Comparison of ENCODE assay signal across 9 cellular contexts in genomic region chr6:160348552-160349441, GRCh38. TPM values are rescaled to one million over a fixed set of nuclear protein-coding genes. Genes with fewer than 3 reads are reported as not detected.
DNase-seq lines count a peak whose midpoint lies in the region; ATAC-seq and TF ChIP-seq lines count a peak whose summit lies in the region.
"Had no signal": no experiment of that assay in that cellular context is flagged by ENCODE, and none has a peak within 500 bp of the region (broad histone marks: within the 10 kb centered on the region; RNA-seq: fewer than 3 reads in every experiment).

No MANE protein-coding gene starts in this region.

- 1% methylated on average over 82 of the region's 82 CpGs for WGBS in liver

- TF ChIP-seq RAD21 in liver (IDR thresholded peaks at IDR 0.05): peak; percentile 51 to 60

- DNase-seq in activated CD4-positive, alpha-beta T cell treated with anti-CD3 and anti-CD28 coated beads for 48 hours: peak; percentile 26
- no peak for DNase-seq in activated CD4-positive, alpha-beta T cell treated with anti-CD3 and anti-CD28 coated beads, Interleukin-2, amount 50 U/mL, for 4 hours
- DNase-seq in coronary artery (ENCODE audit: low spot score): no peak
- DNase-seq in tibial artery: no peak
- DNase-seq in posterior vena cava (ENCODE audit: low spot score): no peak
- DNase-seq: NCI-H1436 treated with DMSO at 0.1 percent for 48 hours had no signal

- H3K27me3 ChIP-seq in liver (ENCODE audit: control insufficient read depth in 4 of 4, insufficient read depth in 4 of 4, low read length in 3 of 4): no peaks in the 10 kb centered on the region
- no peaks in the 10 kb centered on the region for H3K27me3 ChIP-seq in tibial artery

- ATAC-seq in GM21786 (IDR thresholded peaks at IDR 0.05; ENCODE audit: unreplicated experiment) (no peak), HG03108 (IDR thresholded peaks at IDR 0.05; ENCODE audit: unreplicated experiment) (no peak)

- H3K36me3 ChIP-seq in liver (ENCODE audit: control insufficient read depth in 4 of 4, insufficient read depth in 3 of 4, low read depth in 1 of 4, low read length in 3 of 4) (no peaks in the 10 kb centered on the region), tibial artery (no peaks in the 10 kb centered on the region)

- H3K4me3 ChIP-seq in coronary artery (peak overlapping the region; percentile 76), liver (ENCODE audit: low read depth in 1 of 3, low read length in 3 of 3) (peak overlapping the region; percentile 69 to 88 (median 75)), tibial artery (peak overlapping the region; percentile 75 to 84)

- TF ChIP-seq CTCF in coronary artery (IDR thresholded peaks at IDR 0.05): no peak
- TF ChIP-seq CTCF in liver (IDR thresholded peaks at IDR 0.05; ENCODE audit: low read depth, low read length, missing input control): peak; percentile 4
- TF ChIP-seq CTCF in tibial artery (IDR thresholded peaks at IDR 0.05): peak; percentile 41 to 49

- H3K4me1 ChIP-seq in liver (ENCODE audit: control insufficient read depth in 4 of 4, insufficient read depth in 4 of 4, low read length in 3 of 4) (peaks cover 3 to 21% (median 16%) of the 10 kb centered on the region in 4 donors), tibial artery (peaks cover 0 to 39% (median 17%) of the 10 kb centered on the region in 4 donors)

- intact Hi-C loops in tibial artery (cut with DNase I; ENCODE audit: low total_unique reads): no loop called here
- intact Hi-C loops in posterior vena cava (cut with DNase I): loop anchor here in 1 of 2 donors (2.0 kb wide), 1 partner anchor 50 kb away; no protein-coding TSS in a partner anchor

- H3K9ac ChIP-seq in liver (ENCODE audit: low read depth in 1 of 2, low read length in 2 of 2): peak overlapping the region; percentile 40 to 93

- H3K27ac ChIP-seq in coronary artery (peak overlapping the region; percentile 87), liver (ENCODE audit: low read depth in 1 of 2, low read length in 2 of 2) (peak overlapping the region; percentile 68 to 93), tibial artery (peak overlapping the region; percentile 87 to 89)

- H3K9me3 ChIP-seq in liver (ENCODE audit: control insufficient read depth in 4 of 4, low read length in 3 of 4) (no peaks in the 10 kb centered on the region), tibial artery (no peaks in the 10 kb centered on the region)

TF ChIP-seq in liver, 16 proteins besides CTCF, POLR2A, EP300 and RAD21:
- peak in 1 of 2 donors; percentile 63 for TF ChIP-seq EGR1 (IDR thresholded peaks at IDR 0.05; ENCODE audit: low read depth in 2 of 2)
- peak; percentile 89 for TF ChIP-seq REST (IDR thresholded peaks at IDR 0.05)
- TF ChIP-seq GABPA (IDR thresholded peaks at IDR 0.05 in 1 of 2, conservative IDR thresholded peaks at IDR 0.05 in 1 of 2): peak in 1 of 2 donors; percentile 13
- peak; percentile 96 for TF ChIP-seq HNF4A (conservative IDR thresholded peaks at IDR 0.05)
- TF ChIP-seq JUND (IDR thresholded peaks at IDR 0.05): peak; percentile 44 to 50
- TF ChIP-seq YY1 (IDR thresholded peaks at IDR 0.05): peak; percentile 87
- TF ChIP-seq HNF4G (IDR thresholded peaks at IDR 0.05): peak; percentile 95
- peak; percentile 65 for TF ChIP-seq ZBTB33 (IDR thresholded peaks at IDR 0.05)
- TF ChIP-seq FOXA2 (IDR thresholded peaks at IDR 0.05): no peak
- peak; percentile 89 to 91 for TF ChIP-seq RXRA (IDR thresholded peaks at IDR 0.05)
- peak; percentile 65 for TF ChIP-seq TAF1 (conservative IDR thresholded peaks at IDR 0.05)
- no peak for TF ChIP-seq FOXA1 (IDR thresholded peaks at IDR 0.05)
- TF ChIP-seq ATF3 (IDR thresholded peaks at IDR 0.05): no peak
- TF ChIP-seq MAX (IDR thresholded peaks at IDR 0.05): peak; percentile 68
- peak; percentile 87 for TF ChIP-seq SP1 (IDR thresholded peaks at IDR 0.05)
- TF ChIP-seq NR2F2 (IDR thresholded peaks at IDR 0.05): peak; percentile 78

RNA-seq across cellular contexts. Expression of gene SLC22A3, which starts 0.6 kb away (rescaled TPM):
- total RNA-seq in liver (10 to 100 TPM in 1 of 2 donors, 1 to 10 TPM in 1; 7.6 to 40.9 TPM), posterior vena cava (10 to 100 TPM; 24.3 to 26.6 TPM)
- 10 to 100 TPM; 15.4 to 23.5 TPM for polyA plus RNA-seq in liver
